In genomic region chr7:121302214-121302745, GRCh38 we compare ENCODE assay signal across 1 cellular context.
TF ChIP-seq lines count a peak whose summit lies in the region.

No MANE protein-coding gene starts in this region.

TF ChIP-seq in GM23338, 12 proteins besides CTCF, POLR2A, EP300 and RAD21 (continued from another document):
- TF ChIP-seq ZNF462 (CRISPR knock-in tag; IDR thresholded peaks at IDR 0.05) (no peak), ZNF114 (CRISPR knock-in tag; IDR thresholded peaks at IDR 0.05) (no peak), EZH2 (IDR thresholded peaks at IDR 0.05; ENCODE audit: low read depth, unreplicated experiment) (no peak)
TF ChIP-seq in GM23338: peak in this region for 0.
